Comparison of ENCODE assay signal across 12 cellular contexts in genomic region chr18:77105021-77105420, GRCh38. TPM values are rescaled to one million over a fixed set of nuclear protein-coding genes. Genes with fewer than 3 reads are reported as not detected.
DNase-seq lines count a peak whose midpoint lies in the region; ATAC-seq and TF ChIP-seq lines count a peak whose summit lies in the region.
"Had no signal": no experiment of that assay in that cellular context is flagged by ENCODE, and none has a peak within 500 bp of the region (broad histone marks: within the 10 kb centered on the region; RNA-seq: fewer than 3 reads in every experiment).

No MANE protein-coding gene starts in this region.

- H3K4me3 ChIP-seq in fibroblast of mammary gland (ENCODE audit: control insufficient read depth, low read depth, low read length) (no peak overlapping the region), Caco-2 (ENCODE audit: low read depth, low read length) (no peak overlapping the region), esophagus squamous epithelium (no peak overlapping the region)

- H3K36me3 ChIP-seq in Caco-2 (ENCODE audit: control insufficient read depth, insufficient read depth, low read length), result no peaks in the 10 kb centered on the region; the same call in 1 of the 2 replicates
- peaks cover 0 to 24% (median 3%) of the 10 kb centered on the region in 3 donors for H3K36me3 ChIP-seq in esophagus squamous epithelium

- peak overlapping the region; percentile 46 for H3K4me3 Mint-ChIP-seq in activated naive CD4-positive, alpha-beta T cell treated with anti-CD3 and anti-CD28 coated beads, Interleukin-2, amount 10 ng/mL, durations not matched to agents 7 days and 5 days
- H3K4me3 Mint-ChIP-seq in activated B cell treated with CpG ODN at 0.5 μM for 24 hours, result peak overlapping the region; percentile 17
- H3K4me3 Mint-ChIP-seq in stimulated activated memory B cell treated with anti-CD40 and anti-IgM and Interleukin-4, amounts not matched to agents 10 μg/mL and 1 μg/mL and 100 μg/mL, for 72 hours, result no peak overlapping the region
- no peak overlapping the region for H3K4me3 Mint-ChIP-seq in Caco-2 (ENCODE audit: unreplicated experiment)

- no peak for TF ChIP-seq POLR2A in esophagus squamous epithelium (IDR thresholded peaks at IDR 0.05)

- DNase-seq in activated naive CD4-positive, alpha-beta T cell treated with anti-CD3 and anti-CD28 coated beads, Interleukin-2, amount 10 ng/mL, durations not matched to agents 7 days and 5 days, result peak; percentile 40
- no peak for DNase-seq in activated naive CD4-positive, alpha-beta T cell treated with anti-CD3 and anti-CD28 coated beads, Interleukin-2, amount 50 U/mL, for 16 hours
- DNase-seq in activated B cell treated with CpG ODN at 0.5 μM for 24 hours, result no peak
- peak; percentile 62 for DNase-seq in fibroblast of mammary gland (ENCODE audit: low read depth)
- no peak for DNase-seq in Caco-2
- DNase-seq in esophagus squamous epithelium (lab: John Stamatoyannopoulos, UW), result no peak
- DNase-seq: activated naive CD4-positive, alpha-beta T cell; effector CD4-positive, alpha-beta T cell; GDM1; retina had no signal

- TF ChIP-seq CTCF in activated B cell treated with CpG ODN at 0.5 μM for 24 hours (IDR thresholded peaks at IDR 0.05) (no peak), fibroblast of mammary gland (conservative IDR thresholded peaks at IDR 0.05; ENCODE audit: control insufficient read depth, insufficient read depth, low read depth, low read length) (no peak), Caco-2 (IDR thresholded peaks at IDR 0.05; ENCODE audit: insufficient read depth in 1 of 2, low read depth in 1 of 2, low read length in 1 of 2, severe bottlenecking in 1 of 2, unreplicated experiment in 1 of 2) (no peak), esophagus squamous epithelium (IDR thresholded peaks at IDR 0.05) (no peak)

- H3K27ac Mint-ChIP-seq in activated naive CD4-positive, alpha-beta T cell treated with anti-CD3 and anti-CD28 coated beads, Interleukin-2, amount 10 ng/mL, durations not matched to agents 7 days and 5 days, result peak overlapping the region; percentile 90
- peak overlapping the region; percentile 77 for H3K27ac Mint-ChIP-seq in activated B cell treated with CpG ODN at 0.5 μM for 24 hours
- H3K27ac Mint-ChIP-seq in stimulated activated memory B cell treated with anti-CD40 and anti-IgM and Interleukin-4, amounts not matched to agents 10 μg/mL and 1 μg/mL and 100 μg/mL, for 72 hours, result peak overlapping the region; percentile 71
- no peak overlapping the region for H3K27ac Mint-ChIP-seq in Caco-2 (ENCODE audit: unreplicated experiment)

- H3K36me3 Mint-ChIP-seq in activated naive CD4-positive, alpha-beta T cell treated with anti-CD3 and anti-CD28 coated beads, Interleukin-2, amount 10 ng/mL, durations not matched to agents 7 days and 5 days, result peaks cover 68% of the 10 kb centered on the region
- H3K36me3 Mint-ChIP-seq in activated B cell treated with CpG ODN at 0.5 μM for 24 hours (ENCODE audit: low read depth), result peaks cover 59% of the 10 kb centered on the region
- H3K36me3 Mint-ChIP-seq in stimulated activated memory B cell treated with anti-CD40 and anti-IgM and Interleukin-4, amounts not matched to agents 10 μg/mL and 1 μg/mL and 100 μg/mL, for 72 hours, result peaks cover 56% of the 10 kb centered on the region
- H3K36me3 Mint-ChIP-seq in Caco-2 (ENCODE audit: insufficient read depth, unreplicated experiment), result no peaks in the 10 kb centered on the region

- no peaks in the 10 kb centered on the region for H3K9me3 ChIP-seq in Caco-2
- no peaks in the 10 kb centered on the region for H3K9me3 ChIP-seq in esophagus squamous epithelium

- peaks cover 99% of the 10 kb centered on the region for H3K4me1 Mint-ChIP-seq in activated naive CD4-positive, alpha-beta T cell treated with anti-CD3 and anti-CD28 coated beads, Interleukin-2, amount 10 ng/mL, durations not matched to agents 7 days and 5 days
- peaks cover 94% of the 10 kb centered on the region for H3K4me1 Mint-ChIP-seq in activated B cell treated with CpG ODN at 0.5 μM for 24 hours
- peaks cover 91% of the 10 kb centered on the region for H3K4me1 Mint-ChIP-seq in stimulated activated memory B cell treated with anti-CD40 and anti-IgM and Interleukin-4, amounts not matched to agents 10 μg/mL and 1 μg/mL and 100 μg/mL, for 72 hours
- H3K4me1 Mint-ChIP-seq in Caco-2 (ENCODE audit: low read depth, unreplicated experiment), result peaks cover 7% of the 10 kb centered on the region

- H3K4me1 ChIP-seq in Caco-2, result no peaks in the 10 kb centered on the region
- peaks cover 22 to 90% (median 43%) of the 10 kb centered on the region in 3 donors for H3K4me1 ChIP-seq in esophagus squamous epithelium

- H3K27me3 ChIP-seq in Caco-2 (replicated peaks; ENCODE audit: control insufficient read depth, insufficient read depth, low read length), result no peaks in the 10 kb centered on the region
- no peaks in the 10 kb centered on the region for H3K27me3 ChIP-seq in esophagus squamous epithelium

- H3K27ac ChIP-seq in esophagus squamous epithelium, result peak overlapping the region in 1 of 4 donors; percentile 2

- H3K27me3 Mint-ChIP-seq in activated naive CD4-positive, alpha-beta T cell treated with anti-CD3 and anti-CD28 coated beads, Interleukin-2, amount 10 ng/mL, durations not matched to agents 7 days and 5 days, result no peaks in the 10 kb centered on the region
- H3K27me3 Mint-ChIP-seq in activated B cell treated with CpG ODN at 0.5 μM for 24 hours (no peaks in the 10 kb centered on the region), Caco-2 (ENCODE audit: insufficient read depth, unreplicated experiment) (no peaks in the 10 kb centered on the region)
- no peaks in the 10 kb centered on the region for H3K27me3 Mint-ChIP-seq in stimulated activated memory B cell treated with anti-CD40 and anti-IgM and Interleukin-4, amounts not matched to agents 10 μg/mL and 1 μg/mL and 100 μg/mL, for 72 hours

- 81 to 83% methylated on average over 10 of the region's 10 CpGs for WGBS in esophagus squamous epithelium, 2 donors

- no peak for ATAC-seq in activated B cell treated with CpG ODN at 0.5 μM for 24 hours (ENCODE audit: low read depth)
- no peak for ATAC-seq in stimulated activated memory B cell treated with anti-CD40 and anti-IgM and Interleukin-4, amounts not matched to agents 10 μg/mL and 1 μg/mL and 100 μg/mL, for 72 hours
- no peak for ATAC-seq in GM21528 (IDR thresholded peaks at IDR 0.05; ENCODE audit: low FRiP score, unreplicated experiment)

- BruUV-seq in Caco-2 (replicated peaks; lab: Mats Ljungman, UMichigan), result no TSS peak

- CTCF ChIA-PET in activated naive CD4-positive, alpha-beta T cell treated with anti-CD3 and anti-CD28 coated beads, Interleukin-2, amount 10 ng/mL, durations not matched to agents 7 days and 5 days (lab: Charles Lee), result interaction anchor here (0.7 to 1.7 kb wide), 6 partner anchors 9 to 100 kb away, joined by 3 to 10 read pairs (median 3); no protein-coding TSS in a partner anchor
- CTCF ChIA-PET in activated B cell treated with CpG ODN at 0.5 μM for 24 hours (lab: Charles Lee), result interaction anchor here (0.8 to 1.8 kb wide), 3 partner anchors 25 to 104 kb away, joined by 3 to 6 read pairs (median 3); no protein-coding TSS in a partner anchor
- CTCF ChIA-PET in Caco-2 (lab: Charles Lee), result no interaction called here

- POLR2A ChIA-PET in activated B cell treated with CpG ODN at 0.5 μM for 24 hours (lab: Charles Lee) (interaction anchor here (1.1 to 2.8 kb wide), 7 partner anchors 16 to 124 kb away, joined by 3 to 14 read pairs (median 4); partner anchors contain the start of gene MBP), Caco-2 (lab: Charles Lee) (no interaction called here)

- intact Hi-C loops in activated B cell treated with CpG ODN at 0.5 μM for 24 hours (cut with micrococcal nuclease) (no loop called here), Caco-2 (cut with micrococcal nuclease; ENCODE audit: unreplicated experiment) (no loop called here), esophagus squamous epithelium (cut with DNase I) (no loop called here)

- peaks cover 4% of the 10 kb centered on the region for H3K9me3 Mint-ChIP-seq in activated naive CD4-positive, alpha-beta T cell treated with anti-CD3 and anti-CD28 coated beads, Interleukin-2, amount 10 ng/mL, durations not matched to agents 7 days and 5 days
- H3K9me3 Mint-ChIP-seq in activated B cell treated with CpG ODN at 0.5 μM for 24 hours, result peaks cover 2% of the 10 kb centered on the region
- peaks cover 2% of the 10 kb centered on the region for H3K9me3 Mint-ChIP-seq in stimulated activated memory B cell treated with anti-CD40 and anti-IgM and Interleukin-4, amounts not matched to agents 10 μg/mL and 1 μg/mL and 100 μg/mL, for 72 hours
- no peaks in the 10 kb centered on the region for H3K9me3 Mint-ChIP-seq in Caco-2 (ENCODE audit: unreplicated experiment)

RNA-seq across cellular contexts. Expression of gene MBP, which starts 27.6 kb away (rescaled TPM):
- total RNA-seq in activated B cell treated with CpG ODN at 0.5 μM for 24 hours (88.0 and 92.7 TPM in 2 replicates), Caco-2 (2022) (7.9 and 11.4 TPM in 2 replicates), esophagus squamous epithelium (10 to 100 TPM; 21.9 to 38.9 (median 25.2) TPM)

Comparison
In these comparisons a context has a peak if more than half of its experiments do, and no peak if none do; other contexts are left out.
1. DNase-seq: peak in activated naive CD4-positive, alpha-beta T cell treated with anti-CD3 and anti-CD28 coated beads, Interleukin-2, amount 10 ng/mL, durations not matched to agents 7 days and 5 days (single experiment) and fibroblast of mammary gland (single experiment); none in activated naive CD4-positive, alpha-beta T cell treated with anti-CD3 and anti-CD28 coated beads, Interleukin-2, amount 50 U/mL, for 16 hours (single experiment), activated B cell treated with CpG ODN at 0.5 μM for 24 hours (single experiment), Caco-2 (0 of 2) and esophagus squamous epithelium (single experiment).
2. H3K4me3 Mint-ChIP-seq: peak in activated naive CD4-positive, alpha-beta T cell treated with anti-CD3 and anti-CD28 coated beads, Interleukin-2, amount 10 ng/mL, durations not matched to agents 7 days and 5 days (single experiment) and activated B cell treated with CpG ODN at 0.5 μM for 24 hours (single experiment); none in stimulated activated memory B cell treated with anti-CD40 and anti-IgM and Interleukin-4, amounts not matched to agents 10 μg/mL and 1 μg/mL and 100 μg/mL, for 72 hours (single experiment) and Caco-2 (single experiment).